ENCODE assay signal across 1 cellular context in the genomic region with DNA sequence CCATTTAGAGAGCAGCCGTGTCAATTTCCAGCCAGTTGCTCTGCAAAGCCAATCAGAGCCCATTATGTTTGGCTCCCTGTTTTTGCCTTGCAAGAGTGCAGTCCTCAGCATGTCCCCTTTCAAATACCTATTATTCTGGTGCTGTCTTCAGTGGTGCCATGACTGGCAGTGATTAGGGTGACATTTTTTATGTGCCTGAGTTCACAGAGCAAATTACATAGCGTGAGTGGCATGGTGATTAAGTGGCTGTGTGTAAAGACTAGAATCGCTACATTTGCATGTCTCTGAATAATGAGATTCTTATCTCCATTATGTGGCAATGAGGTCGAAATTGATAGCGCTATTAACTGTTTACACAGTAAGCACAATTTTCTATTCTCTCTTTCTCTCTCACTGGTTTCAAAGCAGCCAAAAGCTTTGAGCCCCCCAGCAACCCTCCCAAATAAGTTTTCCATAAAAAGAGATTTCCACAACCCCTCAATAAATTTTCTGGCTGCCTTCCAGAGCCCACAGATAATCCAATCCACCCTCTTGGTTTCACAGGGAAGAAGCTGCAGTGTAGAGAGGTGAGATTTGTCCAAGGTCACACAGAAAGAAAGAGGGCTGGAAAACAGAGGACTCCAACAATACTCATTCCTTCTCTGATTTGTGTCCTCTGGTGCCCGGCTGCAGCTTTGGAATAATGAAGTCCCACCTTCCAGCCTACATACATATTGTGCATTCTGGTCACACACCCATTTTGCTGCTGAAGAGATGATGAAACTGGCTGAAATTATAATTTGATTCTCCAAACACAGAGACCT.
TF ChIP-seq lines count a peak whose summit lies in the region.

No MANE protein-coding gene starts in this region.

TF ChIP-seq in K562, 482 proteins besides CTCF, POLR2A, EP300 and RAD21 (continued from another document and continues in another):
- TF ChIP-seq, protein P1, sequence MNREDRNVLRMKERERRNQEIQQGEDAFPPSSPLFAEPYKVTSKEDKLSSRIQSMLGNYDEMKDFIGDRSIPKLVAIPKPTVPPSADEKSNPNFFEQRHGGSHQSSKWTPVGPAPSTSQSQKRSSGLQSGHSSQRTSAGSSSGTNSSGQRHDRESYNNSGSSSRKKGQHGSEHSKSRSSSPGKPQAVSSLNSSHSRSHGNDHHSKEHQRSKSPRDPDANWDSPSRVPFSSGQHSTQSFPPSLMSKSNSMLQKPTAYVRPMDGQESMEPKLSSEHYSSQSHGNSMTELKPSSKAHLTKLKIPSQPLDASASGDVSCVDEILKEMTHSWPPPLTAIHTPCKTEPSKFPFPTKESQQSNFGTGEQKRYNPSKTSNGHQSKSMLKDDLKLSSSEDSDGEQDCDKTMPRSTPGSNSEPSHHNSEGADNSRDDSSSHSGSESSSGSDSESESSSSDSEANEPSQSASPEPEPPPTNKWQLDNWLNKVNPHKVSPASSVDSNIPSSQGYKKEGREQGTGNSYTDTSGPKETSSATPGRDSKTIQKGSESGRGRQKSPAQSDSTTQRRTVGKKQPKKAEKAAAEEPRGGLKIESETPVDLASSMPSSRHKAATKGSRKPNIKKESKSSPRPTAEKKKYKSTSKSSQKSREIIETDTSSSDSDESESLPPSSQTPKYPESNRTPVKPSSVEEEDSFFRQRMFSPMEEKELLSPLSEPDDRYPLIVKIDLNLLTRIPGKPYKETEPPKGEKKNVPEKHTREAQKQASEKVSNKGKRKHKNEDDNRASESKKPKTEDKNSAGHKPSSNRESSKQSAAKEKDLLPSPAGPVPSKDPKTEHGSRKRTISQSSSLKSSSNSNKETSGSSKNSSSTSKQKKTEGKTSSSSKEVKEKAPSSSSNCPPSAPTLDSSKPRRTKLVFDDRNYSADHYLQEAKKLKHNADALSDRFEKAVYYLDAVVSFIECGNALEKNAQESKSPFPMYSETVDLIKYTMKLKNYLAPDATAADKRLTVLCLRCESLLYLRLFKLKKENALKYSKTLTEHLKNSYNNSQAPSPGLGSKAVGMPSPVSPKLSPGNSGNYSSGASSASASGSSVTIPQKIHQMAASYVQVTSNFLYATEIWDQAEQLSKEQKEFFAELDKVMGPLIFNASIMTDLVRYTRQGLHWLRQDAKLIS (CRISPR knock-in tag; IDR thresholded peaks at IDR 0.05) = no peak
- TF ChIP-seq, protein P2, sequence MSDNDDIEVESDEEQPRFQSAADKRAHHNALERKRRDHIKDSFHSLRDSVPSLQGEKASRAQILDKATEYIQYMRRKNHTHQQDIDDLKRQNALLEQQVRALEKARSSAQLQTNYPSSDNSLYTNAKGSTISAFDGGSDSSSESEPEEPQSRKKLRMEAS (CRISPR knock-in tag; IDR thresholded peaks at IDR 0.05) = no peak
- no peak for TF ChIP-seq SMAD2 (IDR thresholded peaks at IDR 0.05; ENCODE audit: low read depth, low read length)
- TF ChIP-seq MTA2 (IDR thresholded peaks at IDR 0.05; ENCODE audit: low read depth) = no peak
- no peak for TF ChIP-seq ZNF764 (CRISPR knock-in tag; IDR thresholded peaks at IDR 0.05; ENCODE audit: low read depth)
- TF ChIP-seq, protein P3, sequence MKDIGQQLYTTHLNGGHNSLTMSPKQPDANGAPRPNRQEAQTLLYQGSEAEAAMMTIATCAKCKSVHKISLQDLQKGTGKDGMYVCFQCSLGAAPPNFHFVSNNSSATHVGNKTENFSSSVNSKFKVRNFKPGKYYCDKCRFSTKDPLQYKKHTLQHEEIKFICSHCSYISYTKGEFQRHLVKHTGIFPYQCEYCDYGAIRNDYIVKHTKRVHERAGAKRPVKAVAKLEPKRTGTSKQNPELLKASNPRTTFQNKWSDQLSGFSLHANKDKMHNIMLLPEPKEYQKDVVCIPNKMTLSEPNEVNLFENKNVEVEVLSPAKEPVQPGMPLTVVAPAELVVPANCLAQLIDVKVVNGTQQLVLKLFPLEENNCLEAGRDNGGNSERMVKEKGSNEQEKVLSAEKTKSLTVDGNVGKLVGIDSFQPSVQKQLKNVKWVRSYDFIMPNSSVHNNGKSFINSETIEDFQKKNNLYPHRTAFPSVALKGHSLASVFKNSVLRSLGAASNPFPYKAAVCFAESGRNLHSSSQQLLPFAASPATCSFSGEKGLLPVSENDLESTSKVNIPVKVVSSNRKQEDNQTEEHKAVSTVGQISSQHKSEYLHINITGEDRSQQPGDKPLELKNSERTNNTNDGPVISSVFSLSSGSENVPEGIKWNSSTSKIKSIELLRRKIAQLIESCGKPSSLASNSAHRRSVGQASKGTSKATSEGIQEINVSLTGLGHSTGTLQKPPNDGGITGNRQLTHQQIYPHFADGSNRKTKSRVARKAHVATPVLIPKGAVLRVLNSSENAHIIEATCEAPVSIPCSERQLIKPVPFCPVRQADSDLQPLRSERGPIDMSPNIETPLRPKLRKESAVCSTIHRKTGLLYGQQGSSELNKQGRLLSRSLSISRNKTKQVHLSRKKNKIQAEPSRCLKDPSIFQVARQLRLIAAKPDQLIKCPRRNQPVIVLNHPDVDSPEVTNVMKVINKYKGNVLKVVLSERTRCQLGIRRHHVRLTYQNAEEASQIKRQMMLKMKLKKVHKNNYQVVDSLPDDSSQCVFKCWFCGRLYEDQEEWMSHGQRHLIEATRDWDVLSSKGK (CRISPR knock-in tag; IDR thresholded peaks at IDR 0.05) = no peak
- TF ChIP-seq, protein P4, sequence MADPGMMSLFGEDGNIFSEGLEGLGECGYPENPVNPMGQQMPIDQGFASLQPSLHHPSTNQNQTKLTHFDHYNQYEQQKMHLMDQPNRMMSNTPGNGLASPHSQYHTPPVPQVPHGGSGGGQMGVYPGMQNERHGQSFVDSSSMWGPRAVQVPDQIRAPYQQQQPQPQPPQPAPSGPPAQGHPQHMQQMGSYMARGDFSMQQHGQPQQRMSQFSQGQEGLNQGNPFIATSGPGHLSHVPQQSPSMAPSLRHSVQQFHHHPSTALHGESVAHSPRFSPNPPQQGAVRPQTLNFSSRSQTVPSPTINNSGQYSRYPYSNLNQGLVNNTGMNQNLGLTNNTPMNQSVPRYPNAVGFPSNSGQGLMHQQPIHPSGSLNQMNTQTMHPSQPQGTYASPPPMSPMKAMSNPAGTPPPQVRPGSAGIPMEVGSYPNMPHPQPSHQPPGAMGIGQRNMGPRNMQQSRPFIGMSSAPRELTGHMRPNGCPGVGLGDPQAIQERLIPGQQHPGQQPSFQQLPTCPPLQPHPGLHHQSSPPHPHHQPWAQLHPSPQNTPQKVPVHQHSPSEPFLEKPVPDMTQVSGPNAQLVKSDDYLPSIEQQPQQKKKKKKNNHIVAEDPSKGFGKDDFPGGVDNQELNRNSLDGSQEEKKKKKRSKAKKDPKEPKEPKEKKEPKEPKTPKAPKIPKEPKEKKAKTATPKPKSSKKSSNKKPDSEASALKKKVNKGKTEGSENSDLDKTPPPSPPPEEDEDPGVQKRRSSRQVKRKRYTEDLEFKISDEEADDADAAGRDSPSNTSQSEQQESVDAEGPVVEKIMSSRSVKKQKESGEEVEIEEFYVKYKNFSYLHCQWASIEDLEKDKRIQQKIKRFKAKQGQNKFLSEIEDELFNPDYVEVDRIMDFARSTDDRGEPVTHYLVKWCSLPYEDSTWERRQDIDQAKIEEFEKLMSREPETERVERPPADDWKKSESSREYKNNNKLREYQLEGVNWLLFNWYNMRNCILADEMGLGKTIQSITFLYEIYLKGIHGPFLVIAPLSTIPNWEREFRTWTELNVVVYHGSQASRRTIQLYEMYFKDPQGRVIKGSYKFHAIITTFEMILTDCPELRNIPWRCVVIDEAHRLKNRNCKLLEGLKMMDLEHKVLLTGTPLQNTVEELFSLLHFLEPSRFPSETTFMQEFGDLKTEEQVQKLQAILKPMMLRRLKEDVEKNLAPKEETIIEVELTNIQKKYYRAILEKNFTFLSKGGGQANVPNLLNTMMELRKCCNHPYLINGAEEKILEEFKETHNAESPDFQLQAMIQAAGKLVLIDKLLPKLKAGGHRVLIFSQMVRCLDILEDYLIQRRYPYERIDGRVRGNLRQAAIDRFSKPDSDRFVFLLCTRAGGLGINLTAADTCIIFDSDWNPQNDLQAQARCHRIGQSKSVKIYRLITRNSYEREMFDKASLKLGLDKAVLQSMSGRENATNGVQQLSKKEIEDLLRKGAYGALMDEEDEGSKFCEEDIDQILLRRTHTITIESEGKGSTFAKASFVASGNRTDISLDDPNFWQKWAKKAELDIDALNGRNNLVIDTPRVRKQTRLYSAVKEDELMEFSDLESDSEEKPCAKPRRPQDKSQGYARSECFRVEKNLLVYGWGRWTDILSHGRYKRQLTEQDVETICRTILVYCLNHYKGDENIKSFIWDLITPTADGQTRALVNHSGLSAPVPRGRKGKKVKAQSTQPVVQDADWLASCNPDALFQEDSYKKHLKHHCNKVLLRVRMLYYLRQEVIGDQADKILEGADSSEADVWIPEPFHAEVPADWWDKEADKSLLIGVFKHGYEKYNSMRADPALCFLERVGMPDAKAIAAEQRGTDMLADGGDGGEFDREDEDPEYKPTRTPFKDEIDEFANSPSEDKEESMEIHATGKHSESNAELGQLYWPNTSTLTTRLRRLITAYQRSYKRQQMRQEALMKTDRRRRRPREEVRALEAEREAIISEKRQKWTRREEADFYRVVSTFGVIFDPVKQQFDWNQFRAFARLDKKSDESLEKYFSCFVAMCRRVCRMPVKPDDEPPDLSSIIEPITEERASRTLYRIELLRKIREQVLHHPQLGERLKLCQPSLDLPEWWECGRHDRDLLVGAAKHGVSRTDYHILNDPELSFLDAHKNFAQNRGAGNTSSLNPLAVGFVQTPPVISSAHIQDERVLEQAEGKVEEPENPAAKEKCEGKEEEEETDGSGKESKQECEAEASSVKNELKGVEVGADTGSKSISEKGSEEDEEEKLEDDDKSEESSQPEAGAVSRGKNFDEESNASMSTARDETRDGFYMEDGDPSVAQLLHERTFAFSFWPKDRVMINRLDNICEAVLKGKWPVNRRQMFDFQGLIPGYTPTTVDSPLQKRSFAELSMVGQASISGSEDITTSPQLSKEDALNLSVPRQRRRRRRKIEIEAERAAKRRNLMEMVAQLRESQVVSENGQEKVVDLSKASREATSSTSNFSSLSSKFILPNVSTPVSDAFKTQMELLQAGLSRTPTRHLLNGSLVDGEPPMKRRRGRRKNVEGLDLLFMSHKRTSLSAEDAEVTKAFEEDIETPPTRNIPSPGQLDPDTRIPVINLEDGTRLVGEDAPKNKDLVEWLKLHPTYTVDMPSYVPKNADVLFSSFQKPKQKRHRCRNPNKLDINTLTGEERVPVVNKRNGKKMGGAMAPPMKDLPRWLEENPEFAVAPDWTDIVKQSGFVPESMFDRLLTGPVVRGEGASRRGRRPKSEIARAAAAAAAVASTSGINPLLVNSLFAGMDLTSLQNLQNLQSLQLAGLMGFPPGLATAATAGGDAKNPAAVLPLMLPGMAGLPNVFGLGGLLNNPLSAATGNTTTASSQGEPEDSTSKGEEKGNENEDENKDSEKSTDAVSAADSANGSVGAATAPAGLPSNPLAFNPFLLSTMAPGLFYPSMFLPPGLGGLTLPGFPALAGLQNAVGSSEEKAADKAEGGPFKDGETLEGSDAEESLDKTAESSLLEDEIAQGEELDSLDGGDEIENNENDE (IDR thresholded peaks at IDR 0.05; ENCODE audit: low read depth, low read length) = no peak
- TF ChIP-seq, protein P5, sequence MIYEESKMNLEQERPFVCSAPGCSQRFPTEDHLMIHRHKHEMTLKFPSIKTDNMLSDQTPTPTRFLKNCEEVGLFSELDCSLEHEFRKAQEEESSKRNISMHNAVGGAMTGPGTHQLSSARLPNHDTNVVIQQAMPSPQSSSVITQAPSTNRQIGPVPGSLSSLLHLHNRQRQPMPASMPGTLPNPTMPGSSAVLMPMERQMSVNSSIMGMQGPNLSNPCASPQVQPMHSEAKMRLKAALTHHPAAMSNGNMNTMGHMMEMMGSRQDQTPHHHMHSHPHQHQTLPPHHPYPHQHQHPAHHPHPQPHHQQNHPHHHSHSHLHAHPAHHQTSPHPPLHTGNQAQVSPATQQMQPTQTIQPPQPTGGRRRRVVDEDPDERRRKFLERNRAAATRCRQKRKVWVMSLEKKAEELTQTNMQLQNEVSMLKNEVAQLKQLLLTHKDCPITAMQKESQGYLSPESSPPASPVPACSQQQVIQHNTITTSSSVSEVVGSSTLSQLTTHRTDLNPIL (CRISPR knock-in tag; IDR thresholded peaks at IDR 0.05) = 0 out of 2 replicates have a peak, but pooled peaks have one; percentile 68
- peak; percentile 39; the same call in 1 of the 2 replicates for TF ChIP-seq ARID1B (IDR thresholded peaks at IDR 0.05)
- no peak for TF ChIP-seq GATA2 (CRISPR knock-in tag; IDR thresholded peaks at IDR 0.05)
- no peak for TF ChIP-seq CBX2 (IDR thresholded peaks at IDR 0.05; ENCODE audit: insufficient read depth, low read length, poor library complexity, severe bottlenecking)
- TF ChIP-seq, protein P6, sequence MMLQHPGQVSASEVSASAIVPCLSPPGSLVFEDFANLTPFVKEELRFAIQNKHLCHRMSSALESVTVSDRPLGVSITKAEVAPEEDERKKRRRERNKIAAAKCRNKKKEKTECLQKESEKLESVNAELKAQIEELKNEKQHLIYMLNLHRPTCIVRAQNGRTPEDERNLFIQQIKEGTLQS (IDR thresholded peaks at IDR 0.05) = peak; percentile 85
- TF ChIP-seq, protein P6 (CRISPR knock-in tag; conservative IDR thresholded peaks at IDR 0.05) = no peak
- TF ChIP-seq, protein P7, sequence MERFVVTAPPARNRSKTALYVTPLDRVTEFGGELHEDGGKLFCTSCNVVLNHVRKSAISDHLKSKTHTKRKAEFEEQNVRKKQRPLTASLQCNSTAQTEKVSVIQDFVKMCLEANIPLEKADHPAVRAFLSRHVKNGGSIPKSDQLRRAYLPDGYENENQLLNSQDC (CRISPR knock-in tag; IDR thresholded peaks at IDR 0.05) = no peak
- TF ChIP-seq, protein P8, sequence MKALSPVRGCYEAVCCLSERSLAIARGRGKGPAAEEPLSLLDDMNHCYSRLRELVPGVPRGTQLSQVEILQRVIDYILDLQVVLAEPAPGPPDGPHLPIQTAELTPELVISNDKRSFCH (CRISPR knock-in tag; IDR thresholded peaks at IDR 0.05) = peak; percentile 40; the same call in 1 of the 2 replicates
- TF ChIP-seq, protein P8 (tag; IDR thresholded peaks at IDR 0.05) = 0 out of 2 replicates have a peak, but pooled peaks have one; percentile 37
- TF ChIP-seq FOXM1 (IDR thresholded peaks at IDR 0.05; ENCODE audit: low read depth) = no peak
- no peak for TF ChIP-seq FOXM1 (CRISPR knock-in tag; IDR thresholded peaks at IDR 0.05; ENCODE audit: low read depth)
- no peak for TF ChIP-seq ZBTB1 (CRISPR knock-in tag; IDR thresholded peaks at IDR 0.05; ENCODE audit: borderline replicate concordance, low read depth)
- no peak for TF ChIP-seq SREBF2 (CRISPR knock-in tag; IDR thresholded peaks at IDR 0.05)
- TF ChIP-seq, protein P9, sequence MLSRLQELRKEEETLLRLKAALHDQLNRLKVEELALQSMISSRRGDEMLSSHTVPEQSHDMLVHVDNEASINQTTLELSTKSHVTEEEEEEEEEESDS (CRISPR knock-in tag; IDR thresholded peaks at IDR 0.05) = no peak
- no peak for TF ChIP-seq ELF1 (tag; IDR thresholded peaks at IDR 0.05)
- peak; percentile 19; the same call in 1 of the 2 replicates for TF ChIP-seq ZNF239 (CRISPR knock-in tag; IDR thresholded peaks at IDR 0.05)
- no peak for TF ChIP-seq HNRNPLL (IDR thresholded peaks at IDR 0.05; ENCODE audit: low read depth, low read length, poor library complexity, severe bottlenecking)
- no peak for TF ChIP-seq CTBP1 (IDR thresholded peaks at IDR 0.05; ENCODE audit: borderline replicate concordance)
- no peak for TF ChIP-seq BRD4 (IDR thresholded peaks at IDR 0.05)
